Comparison of ENCODE assay signal across 13 cellular contexts in the genomic region with DNA sequence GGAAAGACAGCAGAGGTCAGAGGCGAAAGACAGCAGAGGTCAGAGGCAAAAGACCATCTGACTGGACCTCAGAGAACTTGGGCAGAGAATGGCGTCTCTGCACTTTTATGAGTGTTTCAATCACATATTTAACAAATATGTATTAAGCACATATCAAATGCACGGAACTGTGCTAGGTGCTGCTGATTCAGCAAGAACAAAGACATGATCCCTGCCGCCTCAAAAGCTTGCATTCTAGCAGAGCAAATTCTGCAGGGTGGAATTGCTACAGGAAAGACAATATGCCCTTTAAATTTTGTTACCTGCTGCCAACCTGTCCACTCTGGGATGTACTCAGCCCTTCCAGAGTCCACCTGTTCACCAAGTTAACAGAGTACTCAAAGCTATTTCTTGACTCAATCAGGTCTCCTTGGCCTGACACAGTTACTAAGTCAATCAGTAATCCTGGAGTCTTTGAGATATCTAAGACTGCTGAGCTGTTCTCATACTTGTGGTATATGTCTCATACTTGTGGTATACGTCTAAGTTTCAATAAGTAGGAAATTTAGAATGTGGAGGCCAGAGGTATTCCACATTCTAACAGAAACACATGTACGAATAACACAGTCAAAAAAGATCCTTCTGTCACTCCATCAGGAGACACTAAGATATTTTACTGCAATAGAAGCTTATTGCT.
A peak's percentile ranks its signal among the peaks of the same experiment; 100 is the strongest.
DNase-seq lines count a peak whose midpoint lies in the region; ATAC-seq and TF ChIP-seq lines count a peak whose summit lies in the region.
"Had no signal": no experiment of that assay in that cellular context is flagged by ENCODE, and none has a peak within 500 bp of the region (broad histone marks: within the 10 kb centered on the region; RNA-seq: fewer than 3 reads in every experiment).

No MANE protein-coding gene starts in this region.

- H3K27me3 Mint-ChIP-seq in activated T-helper 17 cell treated with anti-CD3 and anti-CD28 coated beads, Interleukin-2, amount 50 U/mL, for 72 hours = no peaks in the 10 kb centered on the region
- H3K27me3 Mint-ChIP-seq in endodermal cell (ENCODE audit: insufficient read depth) = no peaks in the 10 kb centered on the region
- H3K27me3 Mint-ChIP-seq: CD4-positive, CD25-positive, alpha-beta regulatory T cell had no signal

- peaks cover 16% of the 10 kb centered on the region for H3K4me1 ChIP-seq in endodermal cell (ENCODE audit: control insufficient read depth, insufficient read depth, low read length)

- DNase-seq in AG04450 (ENCODE audit: low read depth, low spot score) = peak; percentile 55
- DNase-seq in HCEC 1CT = peak; percentile 88
- peak; percentile 56 to 77 for DNase-seq in foreskin fibroblast
- no peak for DNase-seq in 8988T
- no peak for DNase-seq in endodermal cell
- DNase-seq in stimulated activated naive CD4-positive, alpha-beta T cell (lab: John Stamatoyannopoulos, UW) = no peak
- DNase-seq: activated CD4-positive, alpha-beta T cell treated with anti-CD3 and anti-CD28 coated beads, Interleukin-2, amount 50 U/mL, for 1 hour; activated naive CD4-positive, alpha-beta T cell treated with Interleukin-2 at 50 U/mL for 16 hours; CD4-positive, CD25-positive, alpha-beta regulatory T cell; lower lobe of right lung; occipital lobe had no signal

- H3K27ac ChIP-seq in AG04450 (ENCODE audit: low read depth, low read length) (no peak overlapping the region), endodermal cell (ENCODE audit: low read depth, low read length) (no peak overlapping the region)
- H3K27ac ChIP-seq: lower lobe of right lung had no signal

- TF ChIP-seq CTCF in AG04450 (IDR thresholded peaks at IDR 0.05; ENCODE audit: low read depth, low read length) = no peak
- no peak for TF ChIP-seq CTCF in foreskin fibroblast (IDR thresholded peaks at IDR 0.05; ENCODE audit: low read depth, low read length)
- no peak for TF ChIP-seq CTCF in endodermal cell (conservative IDR thresholded peaks at IDR 0.05)

- peaks cover 17% of the 10 kb centered on the region for H3K4me1 Mint-ChIP-seq in activated T-helper 17 cell treated with anti-CD3 and anti-CD28 coated beads, Interleukin-2, amount 50 U/mL, for 72 hours
- H3K4me1 Mint-ChIP-seq in endodermal cell = peaks cover 29% of the 10 kb centered on the region

- peaks cover 3% of the 10 kb centered on the region for H3K9me3 Mint-ChIP-seq in activated T-helper 17 cell treated with anti-CD3 and anti-CD28 coated beads, Interleukin-2, amount 50 U/mL, for 72 hours
- no peaks in the 10 kb centered on the region for H3K9me3 Mint-ChIP-seq in endodermal cell

- H3K36me3 Mint-ChIP-seq in activated T-helper 17 cell treated with anti-CD3 and anti-CD28 coated beads, Interleukin-2, amount 50 U/mL, for 72 hours (ENCODE audit: low read depth) = peaks cover 31% of the 10 kb centered on the region
- peaks cover 9% of the 10 kb centered on the region for H3K36me3 Mint-ChIP-seq in endodermal cell (ENCODE audit: low read depth)

- peaks cover 3% of the 10 kb centered on the region for H3K36me3 ChIP-seq in endodermal cell (ENCODE audit: control insufficient read depth, insufficient read depth, low read length)
- H3K36me3 ChIP-seq: lower lobe of right lung had no signal

- H3K9ac ChIP-seq in endodermal cell (ENCODE audit: extremely low read depth, low read length, poor library complexity, severe bottlenecking) = no peak overlapping the region

- H3K4me3 ChIP-seq in AG04450 (ENCODE audit: low read depth, low read length) = no peak overlapping the region
- no peak overlapping the region for H3K4me3 ChIP-seq in foreskin fibroblast (ENCODE audit: low read depth in 1 of 2, low read length in 2 of 2)
- H3K4me3 ChIP-seq in endodermal cell (ENCODE audit: low read length) = no peak overlapping the region
- H3K4me3 ChIP-seq: lower lobe of right lung had no signal

- CTCF ChIA-PET in AG04450 (lab: Charles Lee) = interaction anchor here (0.5 to 1.3 kb wide), 3 partner anchors 12 to 77 kb away, joined by 3 to 5 read pairs (median 3); no protein-coding TSS in a partner anchor

- H3K9me3 ChIP-seq in AG04450 (ENCODE audit: control insufficient read depth, insufficient read depth, low read length) = no peaks in the 10 kb centered on the region
- H3K9me3 ChIP-seq in endodermal cell (ENCODE audit: control insufficient read depth, low read length) = no peaks in the 10 kb centered on the region
- H3K9me3 ChIP-seq: lower lobe of right lung had no signal

- ATAC-seq in activated T-helper 17 cell treated with anti-CD3 and anti-CD28 coated beads, Interleukin-2, amount 50 U/mL, for 72 hours (replicated peaks) = peak; percentile 91
- no peak for ATAC-seq in HG03354 (IDR thresholded peaks at IDR 0.05; ENCODE audit: poor library complexity, severe bottlenecking, unreplicated experiment)
- ATAC-seq: lower lobe of right lung had no signal

- POLR2A ChIA-PET in AG04450 (lab: Yijun Ruan, JAX) = interaction anchor here (0.6 to 0.9 kb wide), 3 partner anchors 46 to 127 kb away, joined by 3 read pairs; no protein-coding TSS in a partner anchor

- WGBS in endodermal cell (ENCODE audit: insufficient coverage in 1 of 2, insufficient read length in 1 of 2), 2 experiments = 93 to 100% methylated on average over 3 to 6 of the region's 6 CpGs

- H3K27me3 ChIP-seq in AG04450 (ENCODE audit: control insufficient read depth, insufficient read depth, low read length) (no peaks in the 10 kb centered on the region), endodermal cell (ENCODE audit: control insufficient read depth, insufficient read depth, low read length, poor library complexity, severe bottlenecking) (no peaks in the 10 kb centered on the region)

- H3K4me3 Mint-ChIP-seq in activated T-helper 17 cell treated with anti-CD3 and anti-CD28 coated beads, Interleukin-2, amount 50 U/mL, for 72 hours = no peak overlapping the region
- no peak overlapping the region for H3K4me3 Mint-ChIP-seq in endodermal cell
- H3K4me3 Mint-ChIP-seq: CD4-positive, CD25-positive, alpha-beta regulatory T cell had no signal

- no peak overlapping the region for H3K27ac Mint-ChIP-seq in activated T-helper 17 cell treated with anti-CD3 and anti-CD28 coated beads, Interleukin-2, amount 50 U/mL, for 72 hours
- no peak overlapping the region for H3K27ac Mint-ChIP-seq in endodermal cell
- H3K27ac Mint-ChIP-seq: CD4-positive, CD25-positive, alpha-beta regulatory T cell had no signal

Comparison
In these comparisons a context has a peak if more than half of its experiments do, and no peak if none do; other contexts are left out.
1. DNase-seq: peak in AG04450 (single experiment), HCEC 1CT (single experiment) and foreskin fibroblast (2 of 2); none in 8988T (single experiment), endodermal cell (single experiment) and stimulated activated naive CD4-positive, alpha-beta T cell (0 of 6).